ENCODE assay signal across 1 cellular context in genomic region chr15:70121656-70122297, GRCh38.
TF ChIP-seq lines count a peak whose summit lies in the region.

No MANE protein-coding gene starts in this region.

TF ChIP-seq in liver, 16 proteins besides CTCF, POLR2A, EP300 and RAD21 (continued from another document):
- TF ChIP-seq, protein P1, sequence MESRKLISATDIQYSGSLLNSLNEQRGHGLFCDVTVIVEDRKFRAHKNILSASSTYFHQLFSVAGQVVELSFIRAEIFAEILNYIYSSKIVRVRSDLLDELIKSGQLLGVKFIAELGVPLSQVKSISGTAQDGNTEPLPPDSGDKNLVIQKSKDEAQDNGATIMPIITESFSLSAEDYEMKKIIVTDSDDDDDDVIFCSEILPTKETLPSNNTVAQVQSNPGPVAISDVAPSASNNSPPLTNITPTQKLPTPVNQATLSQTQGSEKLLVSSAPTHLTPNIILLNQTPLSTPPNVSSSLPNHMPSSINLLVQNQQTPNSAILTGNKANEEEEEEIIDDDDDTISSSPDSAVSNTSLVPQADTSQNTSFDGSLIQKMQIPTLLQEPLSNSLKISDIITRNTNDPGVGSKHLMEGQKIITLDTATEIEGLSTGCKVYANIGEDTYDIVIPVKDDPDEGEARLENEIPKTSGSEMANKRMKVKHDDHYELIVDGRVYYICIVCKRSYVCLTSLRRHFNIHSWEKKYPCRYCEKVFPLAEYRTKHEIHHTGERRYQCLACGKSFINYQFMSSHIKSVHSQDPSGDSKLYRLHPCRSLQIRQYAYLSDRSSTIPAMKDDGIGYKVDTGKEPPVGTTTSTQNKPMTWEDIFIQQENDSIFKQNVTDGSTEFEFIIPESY (IDR thresholded peaks at IDR 0.05) = peak; percentile 51
